Comparison of ENCODE assay signal across 8 cellular contexts in the genomic region with DNA sequence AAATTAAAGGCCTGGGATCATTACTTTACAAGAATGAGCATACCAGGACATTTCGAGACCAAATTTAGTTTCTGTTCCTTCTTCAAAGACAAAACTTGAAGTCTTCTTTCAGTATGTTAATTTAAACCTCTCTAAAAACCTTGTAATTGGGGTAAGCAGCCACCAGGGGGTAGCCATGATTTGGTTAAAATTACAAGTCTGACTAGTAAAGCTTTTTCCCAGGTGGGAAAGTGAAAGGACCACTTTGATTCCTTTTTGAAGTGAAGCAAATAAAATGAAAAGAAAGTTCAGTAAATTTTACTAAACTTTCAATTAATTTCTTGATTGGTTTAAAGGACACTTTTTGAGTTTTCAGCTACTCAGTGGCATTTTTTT.
DNase-seq lines count a peak whose midpoint lies in the region; ATAC-seq and TF ChIP-seq lines count a peak whose summit lies in the region.

No MANE protein-coding gene starts in this region.

- no peaks in the 10 kb centered on the region for H3K36me3 ChIP-seq in SK-N-SH (replicated peaks in 1 of 2; ENCODE audit: control insufficient read depth in 1 of 2, insufficient read depth in 2 of 2, low read length in 1 of 2)
- no peaks in the 10 kb centered on the region for H3K36me3 ChIP-seq in IMR-90 (ENCODE audit: control insufficient read depth, insufficient read depth, low read length)
- H3K36me3 ChIP-seq in colonic mucosa, result no peaks in the 10 kb centered on the region

- BruUV-seq in IMR-90 (replicated peaks; lab: Mats Ljungman, UMichigan), result no TSS peak

- no peak overlapping the region for H2BK20ac ChIP-seq in IMR-90 (ENCODE audit: low read depth, low read length)

- DNase-seq in SK-N-SH (no peak), IMR-90 (no peak), colonic mucosa (peak; percentile 28), T-helper 9 cell (no peak), NCI-H446 (lab: John Stamatoyannopoulos, UW) (no peak)

- H3K4me1 ChIP-seq in SK-N-SH (ENCODE audit: control insufficient read depth in 1 of 2, insufficient read depth in 2 of 2, low read depth in 1 of 2, low read length in 1 of 2), result no peaks in the 10 kb centered on the region
- peaks cover 7% of the 10 kb centered on the region; the same call in 1 of the 2 replicates for H3K4me1 ChIP-seq in IMR-90 (ENCODE audit: control insufficient read depth, insufficient read depth, low read length)
- no peaks in the 10 kb centered on the region for H3K4me1 ChIP-seq in colonic mucosa

- no peak overlapping the region for H3K18ac ChIP-seq in IMR-90 (ENCODE audit: low read depth, low read length)

- H3K4me3 ChIP-seq in SK-N-SH (ENCODE audit: low read depth in 2 of 2, low read length in 1 of 2) (no peak overlapping the region), IMR-90 (ENCODE audit: insufficient read depth, low read depth, low read length) (no peak overlapping the region), colonic mucosa (no peak overlapping the region)

- H3K79me2 ChIP-seq in SK-N-SH (ENCODE audit: insufficient read depth), result no peaks in the 10 kb centered on the region

- H3K9ac ChIP-seq in SK-N-SH, result no peak overlapping the region
- H3K9ac ChIP-seq in IMR-90 (ENCODE audit: low read depth, low read length), result no peak overlapping the region
- H3K9ac ChIP-seq in colonic mucosa (ENCODE audit: low read depth in 2 of 2, low read length in 2 of 2), result no peak overlapping the region

- no peak overlapping the region for H2BK15ac ChIP-seq in IMR-90 (ENCODE audit: low read depth, low read length)

- H3K9me2 ChIP-seq in SK-N-SH, result no peaks in the 10 kb centered on the region; the same call in 1 of the 2 replicates

- no peaks in the 10 kb centered on the region for H4K20me1 ChIP-seq in SK-N-SH (ENCODE audit: insufficient read depth)
- no peaks in the 10 kb centered on the region for H4K20me1 ChIP-seq in IMR-90 (ENCODE audit: insufficient read depth, low read length)

- CTCF ChIA-PET in SK-N-SH (lab: Yijun Ruan, JAX) (interaction anchor here (0.8 to 2.9 kb wide), 7 partner anchors 10 to 509 kb away, joined by 3 to 9 read pairs (median 4); no protein-coding TSS in a partner anchor), IMR-90 (lab: Yijun Ruan, JAX) (interaction anchor here (1.0 to 1.8 kb wide), 3 partner anchors 13 to 511 kb away, joined by 3 to 4 read pairs (median 3); no protein-coding TSS in a partner anchor)

- H2AK5ac ChIP-seq in IMR-90 (ENCODE audit: low read depth, low read length), result no peak overlapping the region

- dilution Hi-C loops in IMR-90 (cut with HindIII; ENCODE audit: low sequenced_read_pairs, unreplicated experiment), result no loop called here

- H3K23ac ChIP-seq in IMR-90 (ENCODE audit: low read depth, low read length), result no peak overlapping the region

- ATAC-seq in SK-N-SH treated with all-trans-retinoic acid at 6 μM for 48 hours (no peak), GM21717 (IDR thresholded peaks at IDR 0.05; ENCODE audit: unreplicated experiment) (peak; percentile 97), IMR-90 (ENCODE audit: low read depth) (no peak), HG03439 (IDR thresholded peaks at IDR 0.05; ENCODE audit: unreplicated experiment) (no peak)

- H2BK5ac ChIP-seq in IMR-90 (ENCODE audit: low read depth, low read length, poor library complexity, severe bottlenecking), result no peak overlapping the region

- H3K4me2 ChIP-seq in SK-N-SH (no peak overlapping the region), IMR-90 (ENCODE audit: low read depth, low read length) (no peak overlapping the region)

- no peak overlapping the region for H3K4ac ChIP-seq in IMR-90 (ENCODE audit: low read depth, low read length)

- POLR2A ChIA-PET in SK-N-SH (lab: Yijun Ruan, JAX) (no interaction called here), IMR-90 (lab: Charles Lee; ENCODE audit: unreplicated experiment) (interaction anchor here (0.7 kb wide), 1 partner anchor 24 kb away, joined by 3 read pairs; no protein-coding TSS in a partner anchor)

- in situ Hi-C loops in IMR-90 (cut with MboI; ENCODE audit: low sequenced_read_pairs), result loop anchor here (10.0 kb wide), 1 partner anchor 511 kb away; no protein-coding TSS in a partner anchor

- no peak overlapping the region for H2AK9ac ChIP-seq in IMR-90 (replicated peaks; ENCODE audit: low read depth, low read length, poor library complexity)

- H2AFZ ChIP-seq in SK-N-SH (ENCODE audit: low read depth) (no peak overlapping the region), IMR-90 (replicated peaks; ENCODE audit: low read length, poor library complexity) (no peak overlapping the region)

- no peak for TF ChIP-seq POLR2A in IMR-90 (IDR thresholded peaks at IDR 0.05; ENCODE audit: low read depth, low read length)

- H3K9me3 ChIP-seq in SK-N-SH, result no peaks in the 10 kb centered on the region
- H3K9me3 ChIP-seq in IMR-90 (ENCODE audit: control insufficient read depth, insufficient read depth, low read length), result no peaks in the 10 kb centered on the region
- H3K9me3 ChIP-seq in colonic mucosa, result no peaks in the 10 kb centered on the region

- no peak overlapping the region for H3K14ac ChIP-seq in IMR-90 (replicated peaks; ENCODE audit: low read depth, low read length)

- no peak overlapping the region for H4K91ac ChIP-seq in IMR-90 (ENCODE audit: insufficient read depth, low read depth, low read length)

- no peaks in the 10 kb centered on the region for H3F3A ChIP-seq in SK-N-SH (replicated peaks; ENCODE audit: insufficient read depth)

- TF ChIP-seq EP300 in SK-N-SH (IDR thresholded peaks at IDR 0.05; ENCODE audit: borderline replicate concordance in 1 of 2, low read depth in 1 of 2, low read length in 1 of 2), result no peak

- no peaks in the 10 kb centered on the region for H3K79me1 ChIP-seq in IMR-90 (ENCODE audit: low read depth in 1 of 2, low read length in 2 of 2)

- WGBS in SK-N-SH (ENCODE audit: low lambda C conversion rate), result 43% methylated on average over 1 of the region's 1 CpG
- no CpG with 5 or more reads among the region's 1 CpG for WGBS in IMR-90 (ENCODE audit: extremely low coverage in 2 of 2, insufficient read length in 1 of 2), 2 experiments

- H3K27me3 ChIP-seq in SK-N-SH (ENCODE audit: insufficient read depth) (no peaks in the 10 kb centered on the region), IMR-90 (ENCODE audit: control insufficient read depth, insufficient read depth, low read length) (peaks cover 13% of the 10 kb centered on the region), colonic mucosa (no peaks in the 10 kb centered on the region)

- intact Hi-C loops in IMR-90 (cut with micrococcal nuclease), result loop anchor here (5.0 kb wide), 3 partner anchors 181 to 744 kb away; partner anchors contain the start of gene BMPER
- intact Hi-C loops in colonic mucosa (cut with DNase I), result no loop called here

- H4K5ac ChIP-seq in IMR-90 (ENCODE audit: low read depth, low read length), result no peak overlapping the region

- peak; percentile 50 for TF ChIP-seq CTCF in SK-N-SH (IDR thresholded peaks at IDR 0.05)
- TF ChIP-seq CTCF in IMR-90 (conservative IDR thresholded peaks at IDR 0.05; ENCODE audit: low read depth, low read length), result peak; percentile 26; the same call in 1 of the 2 replicates
- TF ChIP-seq CTCF in colonic mucosa (IDR thresholded peaks at IDR 0.05), result no peak

- TF ChIP-seq RAD21 in SK-N-SH (IDR thresholded peaks at IDR 0.05; ENCODE audit: low read length) (peak; percentile 30), IMR-90 (IDR thresholded peaks at IDR 0.05; ENCODE audit: low read length) (peak; percentile 36)

- no peak overlapping the region for H3K56ac ChIP-seq in IMR-90 (ENCODE audit: extremely low read depth, insufficient read depth, low read length)

- H2BK120ac ChIP-seq in IMR-90 (ENCODE audit: low read depth, low read length), result no peak overlapping the region

- no peak overlapping the region for H4K8ac ChIP-seq in IMR-90 (ENCODE audit: low read depth in 2 of 2, low read length in 2 of 2)

- H3K9me1 ChIP-seq in IMR-90 (ENCODE audit: insufficient read depth, low read length), result no peaks in the 10 kb centered on the region

- no peak overlapping the region for H3K27ac ChIP-seq in SK-N-SH (ENCODE audit: low read depth in 2 of 2, low read length in 1 of 2)
- H3K27ac ChIP-seq in IMR-90 (ENCODE audit: insufficient read depth, low read length), result no peak overlapping the region
- no peak overlapping the region for H3K27ac ChIP-seq in colonic mucosa

TF ChIP-seq in SK-N-SH, 30 proteins besides CTCF, POLR2A, EP300 and RAD21 (continues in another document):
- TF ChIP-seq FOXJ3 (CRISPR knock-in tag; IDR thresholded peaks at IDR 0.05) (no peak), GATA2 (CRISPR knock-in tag; IDR thresholded peaks at IDR 0.05) (no peak)

TF ChIP-seq in SK-N-SH treated with all-trans-retinoic acid at 6 μM for 48 hours, 23 proteins besides CTCF, POLR2A, EP300 and RAD21 (continues in another document):
- TF ChIP-seq ZFP30 (CRISPR knock-in tag; IDR thresholded peaks at IDR 0.05), result no peak
- TF ChIP-seq GLIS3 (CRISPR knock-in tag; IDR thresholded peaks at IDR 0.05), result no peak
- no peak for TF ChIP-seq OSR1 (CRISPR knock-in tag; IDR thresholded peaks at IDR 0.05)

TF ChIP-seq in IMR-90, 13 proteins besides CTCF, POLR2A, EP300 and RAD21:
- no peak for TF ChIP-seq MAZ (IDR thresholded peaks at IDR 0.05; ENCODE audit: borderline replicate concordance, low read depth, low read length)
- no peak for TF ChIP-seq USF2 (IDR thresholded peaks at IDR 0.05; ENCODE audit: low read depth, low read length)
- TF ChIP-seq CEBPB (IDR thresholded peaks at IDR 0.05; ENCODE audit: low read depth, low read length), result no peak
- TF ChIP-seq FOS (IDR thresholded peaks at IDR 0.05; ENCODE audit: low read depth, low read length), result no peak
- no peak for TF ChIP-seq NFE2L2 (IDR thresholded peaks at IDR 0.05; ENCODE audit: low read depth, low read length)
- TF ChIP-seq RFX5 (IDR thresholded peaks at IDR 0.05; ENCODE audit: low read depth, low read length), result no peak
- TF ChIP-seq RCOR1 (IDR thresholded peaks at IDR 0.05; ENCODE audit: insufficient replicate concordance, low read length), result no peak
- TF ChIP-seq ELK1 (IDR thresholded peaks at IDR 0.05; ENCODE audit: borderline replicate concordance, low read depth, low read length), result no peak
- TF ChIP-seq CHD1 (IDR thresholded peaks at IDR 0.05; ENCODE audit: low read depth, low read length), result no peak
